In the genomic region with DNA sequence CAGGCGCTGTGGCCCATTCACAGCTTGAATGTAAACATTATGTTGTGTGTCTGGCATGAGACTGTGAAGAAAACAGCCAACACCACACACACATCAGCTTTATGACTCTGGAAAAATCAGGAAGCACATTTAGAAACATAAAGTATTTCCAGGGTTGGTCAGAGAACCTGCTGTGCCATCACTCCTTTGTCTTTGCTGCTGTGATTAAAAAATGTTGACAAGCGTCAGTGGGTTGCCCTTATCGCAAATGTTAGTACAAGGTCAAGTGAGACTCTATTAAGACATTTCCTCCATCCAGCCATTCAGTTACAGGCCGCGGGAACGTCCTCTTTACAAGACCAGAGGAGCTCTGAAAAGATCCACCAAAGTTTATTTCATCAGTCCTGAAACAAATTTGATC, we compare ENCODE assay signal across 9 cellular contexts.
"Had no signal": no experiment of that assay in that cellular context is flagged by ENCODE, and none has a peak within 500 bp of the region (broad histone marks: within the 10 kb centered on the region; RNA-seq: fewer than 3 reads in every experiment).

No MANE protein-coding gene starts in this region.

- H3K9me3 ChIP-seq: gastroesophageal sphincter had no signal

- H3K4me3 Mint-ChIP-seq: neural crest cell; T-helper 2 cell treated with Interferon-gamma antibody and Interleukin-4, amounts not matched to agents 5 μg/mL and 100 μg/mL, for 36 hours had no signal

- ATAC-seq: activated naive CD4-positive, alpha-beta T cell treated with anti-CD3 and anti-CD28 coated beads, Interleukin-2, amount 50 U/mL, for 72 hours; gastroesophageal sphincter had no signal

- DNase-seq: activated T-cell treated with anti-CD3 and anti-CD28 coated beads, Interleukin-2, amount 50 U/mL, for 1 hour; amygdala; hippocampal formation; trophoblast cell had no signal

- H3K27ac ChIP-seq: skin epidermis had no signal

- H3K27ac Mint-ChIP-seq: T-helper 2 cell treated with Interferon-gamma antibody and Interleukin-4, amounts not matched to agents 5 μg/mL and 100 μg/mL, for 36 hours had no signal

- H3K4me3 ChIP-seq: gastroesophageal sphincter, skin epidermis had no signal

- H3K9me3 Mint-ChIP-seq: activated naive CD4-positive, alpha-beta T cell treated with anti-CD3 and anti-CD28 coated beads, Interleukin-2, amount 50 U/mL, for 72 hours; neural crest cell; T-helper 2 cell treated with Interferon-gamma antibody and Interleukin-4, amounts not matched to agents 5 μg/mL and 100 μg/mL, for 36 hours had no signal

- H3K27me3 ChIP-seq: gastroesophageal sphincter had no signal
